1 cellular context compared by ENCODE assay signal in the genomic region with DNA sequence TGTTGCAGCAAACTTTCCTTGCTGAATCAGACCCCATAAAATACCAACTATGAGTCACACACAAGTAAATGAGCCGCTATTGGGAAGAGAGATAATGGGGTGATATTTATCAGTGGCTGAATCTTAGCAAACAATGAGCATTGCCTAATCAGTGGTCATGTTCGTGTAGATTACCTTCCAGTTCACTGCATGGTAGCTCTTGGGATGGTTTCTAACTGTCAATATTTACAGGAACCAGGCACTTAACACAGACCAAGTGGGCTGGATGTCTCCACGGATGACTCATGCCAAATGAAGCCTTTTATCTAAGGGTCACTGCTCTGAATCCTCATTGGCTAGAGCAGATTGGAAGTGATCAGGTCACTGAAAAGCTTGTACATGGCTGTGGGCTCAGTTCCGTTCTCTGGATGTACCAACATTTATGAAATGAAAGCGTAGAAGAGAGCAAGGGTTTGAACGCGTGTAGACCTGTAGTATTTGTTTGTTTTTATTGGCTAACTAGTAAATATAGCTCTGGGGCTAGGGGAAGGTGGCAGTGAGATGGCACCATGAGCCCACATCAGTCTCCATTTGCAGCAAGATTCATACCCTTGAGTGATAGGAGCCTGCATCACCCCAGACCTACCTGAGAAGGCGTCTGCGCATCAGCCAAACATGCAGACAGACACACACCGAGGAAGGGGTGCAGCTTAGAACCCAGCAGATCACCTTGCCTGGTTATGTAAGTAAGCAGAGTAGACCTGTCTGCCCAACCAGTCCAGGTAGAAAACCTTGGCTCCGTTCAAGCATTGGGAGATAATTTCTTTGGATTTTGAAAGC.
A peak's percentile ranks its signal among the peaks of the same experiment; 100 is the strongest.
TF ChIP-seq lines count a peak whose summit lies in the region.

No MANE protein-coding gene starts in this region.

TF ChIP-seq in HepG2, 621 proteins besides CTCF, POLR2A, EP300 and RAD21 (continued from another document and continues in another):
- TF ChIP-seq, protein P1, sequence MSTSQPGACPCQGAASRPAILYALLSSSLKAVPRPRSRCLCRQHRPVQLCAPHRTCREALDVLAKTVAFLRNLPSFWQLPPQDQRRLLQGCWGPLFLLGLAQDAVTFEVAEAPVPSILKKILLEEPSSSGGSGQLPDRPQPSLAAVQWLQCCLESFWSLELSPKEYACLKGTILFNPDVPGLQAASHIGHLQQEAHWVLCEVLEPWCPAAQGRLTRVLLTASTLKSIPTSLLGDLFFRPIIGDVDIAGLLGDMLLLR (CRISPR knock-in tag; IDR thresholded peaks at IDR 0.05): peak; percentile 66; the same call in 1 of the 2 replicates
- TF ChIP-seq SMAD3 (CRISPR knock-in tag; IDR thresholded peaks at IDR 0.05) (peak; percentile 96; the same call in 1 of the 2 replicates), ZNF569 (CRISPR knock-in tag; IDR thresholded peaks at IDR 0.05; ENCODE audit: borderline replicate concordance) (no peak), ZSCAN25 (CRISPR knock-in tag; IDR thresholded peaks at IDR 0.05) (peak; percentile 81), THAP11 (CRISPR knock-in tag; IDR thresholded peaks at IDR 0.05) (peak; percentile 68), CBX5 (CRISPR knock-in tag; IDR thresholded peaks at IDR 0.05; ENCODE audit: borderline replicate concordance) (peak; percentile 86), SYNCRIP (IDR thresholded peaks at IDR 0.05; ENCODE audit: insufficient read depth, low read depth, low read length) (no peak), ZNF496 (CRISPR knock-in tag; IDR thresholded peaks at IDR 0.05; ENCODE audit: insufficient replicate concordance) (no peak), ZNF530 (CRISPR knock-in tag; IDR thresholded peaks at IDR 0.05; ENCODE audit: low read depth) (no peak), SUZ12 (IDR thresholded peaks at IDR 0.05; ENCODE audit: low read depth, low read length) (no peak), ATAD3A (CRISPR knock-in tag; IDR thresholded peaks at IDR 0.05) (no peak), HNRNPK (IDR thresholded peaks at IDR 0.05; ENCODE audit: low read depth, low read length, poor library complexity, severe bottlenecking) (no peak), ZNF83 (CRISPR knock-in tag; IDR thresholded peaks at IDR 0.05; ENCODE audit: borderline replicate concordance) (no peak), ZNF282 (IDR thresholded peaks at IDR 0.05; ENCODE audit: partially characterized antibody) (no peak), AKAP8 (CRISPR knock-in tag; IDR thresholded peaks at IDR 0.05) (peak; percentile 77; the same call in 1 of the 2 replicates), MTA1 (CRISPR knock-in tag; IDR thresholded peaks at IDR 0.05; ENCODE audit: borderline replicate concordance) (no peak; the same call in 1 of the 2 replicates), HHEX (CRISPR knock-in tag; IDR thresholded peaks at IDR 0.05) (peak; percentile 94), MAFK (conservative IDR thresholded peaks at IDR 0.05 in 1 of 2, IDR thresholded peaks at IDR 0.05 in 1 of 2; ENCODE audit: low read length in 2 of 2) (no peak), MIER3 (CRISPR knock-in tag; IDR thresholded peaks at IDR 0.05; ENCODE audit: borderline replicate concordance) (peak; percentile 99), CCDC6 (CRISPR knock-in tag; IDR thresholded peaks at IDR 0.05) (peak; percentile 85; the same call in 1 of the 2 replicates), GZF1 (CRISPR knock-in tag; IDR thresholded peaks at IDR 0.05) (no peak), TARDBP (CRISPR knock-in tag; IDR thresholded peaks at IDR 0.05) (peak; percentile 99), ZNF839 (CRISPR knock-in tag; IDR thresholded peaks at IDR 0.05; ENCODE audit: borderline replicate concordance) (no peak), IRX3 (CRISPR knock-in tag; IDR thresholded peaks at IDR 0.05; ENCODE audit: borderline replicate concordance, low read depth) (no peak), HOXA3 (CRISPR knock-in tag; IDR thresholded peaks at IDR 0.05) (peak; percentile 87), FLYWCH1 (CRISPR knock-in tag; IDR thresholded peaks at IDR 0.05) (no peak), NBN (conservative IDR thresholded peaks at IDR 0.05) (no peak), ARNT (IDR thresholded peaks at IDR 0.05) (no peak), MEIS1 (CRISPR knock-in tag; IDR thresholded peaks at IDR 0.05; ENCODE audit: borderline replicate concordance) (peak; percentile 83; the same call in 1 of the 2 replicates), TBX2 (CRISPR knock-in tag; IDR thresholded peaks at IDR 0.05; ENCODE audit: borderline replicate concordance) (peak; percentile 99), ZNF33B (CRISPR knock-in tag; IDR thresholded peaks at IDR 0.05) (0 out of 2 replicates have a peak, but pooled peaks have one; percentile 78), FOXK2 (IDR thresholded peaks at IDR 0.05) (peak; percentile 79; the same call in 1 of the 2 replicates), CEBPB (IDR thresholded peaks at IDR 0.05; ENCODE audit: borderline replicate concordance, low read depth, low read length) (peak; percentile 98), NFATC3 (CRISPR knock-in tag; IDR thresholded peaks at IDR 0.05) (no peak), ZFP37 (CRISPR knock-in tag; IDR thresholded peaks at IDR 0.05; ENCODE audit: borderline replicate concordance) (no peak), SALL1 (CRISPR knock-in tag; IDR thresholded peaks at IDR 0.05) (peak; percentile 97), HMG20A (CRISPR knock-in tag; IDR thresholded peaks at IDR 0.05; ENCODE audit: borderline replicate concordance) (peak; percentile 96), ZFP36 (IDR thresholded peaks at IDR 0.05; ENCODE audit: borderline replicate concordance, low read depth, low read length, partially characterized antibody) (no peak), ZIK1 (CRISPR knock-in tag; IDR thresholded peaks at IDR 0.05; ENCODE audit: borderline replicate concordance, low read depth) (peak; percentile 23; the same call in 1 of the 2 replicates)
- TF ChIP-seq, protein P2, sequence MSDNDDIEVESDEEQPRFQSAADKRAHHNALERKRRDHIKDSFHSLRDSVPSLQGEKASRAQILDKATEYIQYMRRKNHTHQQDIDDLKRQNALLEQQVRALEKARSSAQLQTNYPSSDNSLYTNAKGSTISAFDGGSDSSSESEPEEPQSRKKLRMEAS (IDR thresholded peaks at IDR 0.05): no peak
- TF ChIP-seq, protein P3, sequence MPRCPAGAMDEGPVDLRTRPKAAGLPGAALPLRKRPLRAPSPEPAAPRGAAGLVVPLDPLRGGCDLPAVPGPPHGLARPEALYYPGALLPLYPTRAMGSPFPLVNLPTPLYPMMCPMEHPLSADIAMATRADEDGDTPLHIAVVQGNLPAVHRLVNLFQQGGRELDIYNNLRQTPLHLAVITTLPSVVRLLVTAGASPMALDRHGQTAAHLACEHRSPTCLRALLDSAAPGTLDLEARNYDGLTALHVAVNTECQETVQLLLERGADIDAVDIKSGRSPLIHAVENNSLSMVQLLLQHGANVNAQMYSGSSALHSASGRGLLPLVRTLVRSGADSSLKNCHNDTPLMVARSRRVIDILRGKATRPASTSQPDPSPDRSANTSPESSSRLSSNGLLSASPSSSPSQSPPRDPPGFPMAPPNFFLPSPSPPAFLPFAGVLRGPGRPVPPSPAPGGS (CRISPR knock-in tag; IDR thresholded peaks at IDR 0.05): 0 out of 2 replicates have a peak, but pooled peaks have one; percentile 82
- TF ChIP-seq, protein P4, sequence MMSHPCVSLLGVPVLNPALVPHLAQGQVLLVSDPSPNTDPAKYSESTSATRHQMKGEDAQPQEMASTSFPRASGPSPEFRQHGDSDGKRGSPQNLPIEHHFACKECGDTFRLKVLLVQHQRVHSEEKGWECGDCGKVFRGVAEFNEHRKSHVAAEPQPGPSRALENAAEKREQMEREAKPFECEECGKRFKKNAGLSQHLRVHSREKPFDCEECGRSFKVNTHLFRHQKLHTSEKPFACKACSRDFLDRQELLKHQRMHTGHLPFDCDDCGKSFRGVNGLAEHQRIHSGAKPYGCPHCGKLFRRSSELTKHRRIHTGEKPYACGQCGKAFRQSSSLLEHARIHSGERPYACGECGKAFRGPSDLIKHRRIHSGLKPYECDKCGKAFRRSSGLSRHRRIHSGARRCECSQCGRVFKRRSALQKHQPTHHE (CRISPR knock-in tag; IDR thresholded peaks at IDR 0.05; ENCODE audit: borderline replicate concordance): peak; percentile 73; the same call in 1 of the 2 replicates
- TF ChIP-seq, protein P5, sequence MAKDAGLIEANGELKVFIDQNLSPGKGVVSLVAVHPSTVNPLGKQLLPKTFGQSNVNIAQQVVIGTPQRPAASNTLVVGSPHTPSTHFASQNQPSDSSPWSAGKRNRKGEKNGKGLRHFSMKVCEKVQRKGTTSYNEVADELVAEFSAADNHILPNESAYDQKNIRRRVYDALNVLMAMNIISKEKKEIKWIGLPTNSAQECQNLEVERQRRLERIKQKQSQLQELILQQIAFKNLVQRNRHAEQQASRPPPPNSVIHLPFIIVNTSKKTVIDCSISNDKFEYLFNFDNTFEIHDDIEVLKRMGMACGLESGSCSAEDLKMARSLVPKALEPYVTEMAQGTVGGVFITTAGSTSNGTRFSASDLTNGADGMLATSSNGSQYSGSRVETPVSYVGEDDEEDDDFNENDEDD (CRISPR knock-in tag; IDR thresholded peaks at IDR 0.05; ENCODE audit: borderline replicate concordance): no peak; the same call in 1 of the 2 replicates
- TF ChIP-seq, protein P6, sequence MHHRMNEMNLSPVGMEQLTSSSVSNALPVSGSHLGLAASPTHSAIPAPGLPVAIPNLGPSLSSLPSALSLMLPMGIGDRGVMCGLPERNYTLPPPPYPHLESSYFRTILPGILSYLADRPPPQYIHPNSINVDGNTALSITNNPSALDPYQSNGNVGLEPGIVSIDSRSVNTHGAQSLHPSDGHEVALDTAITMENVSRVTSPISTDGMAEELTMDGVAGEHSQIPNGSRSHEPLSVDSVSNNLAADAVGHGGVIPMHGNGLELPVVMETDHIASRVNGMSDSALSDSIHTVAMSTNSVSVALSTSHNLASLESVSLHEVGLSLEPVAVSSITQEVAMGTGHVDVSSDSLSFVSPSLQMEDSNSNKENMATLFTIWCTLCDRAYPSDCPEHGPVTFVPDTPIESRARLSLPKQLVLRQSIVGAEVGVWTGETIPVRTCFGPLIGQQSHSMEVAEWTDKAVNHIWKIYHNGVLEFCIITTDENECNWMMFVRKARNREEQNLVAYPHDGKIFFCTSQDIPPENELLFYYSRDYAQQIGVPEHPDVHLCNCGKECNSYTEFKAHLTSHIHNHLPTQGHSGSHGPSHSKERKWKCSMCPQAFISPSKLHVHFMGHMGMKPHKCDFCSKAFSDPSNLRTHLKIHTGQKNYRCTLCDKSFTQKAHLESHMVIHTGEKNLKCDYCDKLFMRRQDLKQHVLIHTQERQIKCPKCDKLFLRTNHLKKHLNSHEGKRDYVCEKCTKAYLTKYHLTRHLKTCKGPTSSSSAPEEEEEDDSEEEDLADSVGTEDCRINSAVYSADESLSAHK (CRISPR knock-in tag; IDR thresholded peaks at IDR 0.05; ENCODE audit: borderline replicate concordance): no peak
- TF ChIP-seq, protein P7, sequence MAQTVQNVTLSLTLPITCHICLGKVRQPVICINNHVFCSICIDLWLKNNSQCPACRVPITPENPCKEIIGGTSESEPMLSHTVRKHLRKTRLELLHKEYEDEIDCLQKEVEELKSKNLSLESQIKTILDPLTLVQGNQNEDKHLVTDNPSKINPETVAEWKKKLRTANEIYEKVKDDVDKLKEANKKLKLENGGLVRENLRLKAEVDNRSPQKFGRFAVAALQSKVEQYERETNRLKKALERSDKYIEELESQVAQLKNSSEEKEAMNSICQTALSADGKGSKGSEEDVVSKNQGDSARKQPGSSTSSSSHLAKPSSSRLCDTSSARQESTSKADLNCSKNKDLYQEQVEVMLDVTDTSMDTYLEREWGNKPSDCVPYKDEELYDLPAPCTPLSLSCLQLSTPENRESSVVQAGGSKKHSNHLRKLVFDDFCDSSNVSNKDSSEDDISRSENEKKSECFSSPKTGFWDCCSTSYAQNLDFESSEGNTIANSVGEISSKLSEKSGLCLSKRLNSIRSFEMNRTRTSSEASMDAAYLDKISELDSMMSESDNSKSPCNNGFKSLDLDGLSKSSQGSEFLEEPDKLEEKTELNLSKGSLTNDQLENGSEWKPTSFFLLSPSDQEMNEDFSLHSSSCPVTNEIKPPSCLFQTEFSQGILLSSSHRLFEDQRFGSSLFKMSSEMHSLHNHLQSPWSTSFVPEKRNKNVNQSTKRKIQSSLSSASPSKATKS (CRISPR knock-in tag; IDR thresholded peaks at IDR 0.05): peak; percentile 99
- TF ChIP-seq, protein P8, sequence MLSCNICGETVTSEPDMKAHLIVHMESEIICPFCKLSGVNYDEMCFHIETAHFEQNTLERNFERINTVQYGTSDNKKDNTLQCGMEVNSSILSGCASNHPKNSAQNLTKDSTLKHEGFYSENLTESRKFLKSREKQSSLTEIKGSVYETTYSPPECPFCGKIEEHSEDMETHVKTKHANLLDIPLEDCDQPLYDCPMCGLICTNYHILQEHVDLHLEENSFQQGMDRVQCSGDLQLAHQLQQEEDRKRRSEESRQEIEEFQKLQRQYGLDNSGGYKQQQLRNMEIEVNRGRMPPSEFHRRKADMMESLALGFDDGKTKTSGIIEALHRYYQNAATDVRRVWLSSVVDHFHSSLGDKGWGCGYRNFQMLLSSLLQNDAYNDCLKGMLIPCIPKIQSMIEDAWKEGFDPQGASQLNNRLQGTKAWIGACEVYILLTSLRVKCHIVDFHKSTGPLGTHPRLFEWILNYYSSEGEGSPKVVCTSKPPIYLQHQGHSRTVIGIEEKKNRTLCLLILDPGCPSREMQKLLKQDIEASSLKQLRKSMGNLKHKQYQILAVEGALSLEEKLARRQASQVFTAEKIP (CRISPR knock-in tag; IDR thresholded peaks at IDR 0.05; ENCODE audit: borderline replicate concordance): no peak
- TF ChIP-seq, protein P9, sequence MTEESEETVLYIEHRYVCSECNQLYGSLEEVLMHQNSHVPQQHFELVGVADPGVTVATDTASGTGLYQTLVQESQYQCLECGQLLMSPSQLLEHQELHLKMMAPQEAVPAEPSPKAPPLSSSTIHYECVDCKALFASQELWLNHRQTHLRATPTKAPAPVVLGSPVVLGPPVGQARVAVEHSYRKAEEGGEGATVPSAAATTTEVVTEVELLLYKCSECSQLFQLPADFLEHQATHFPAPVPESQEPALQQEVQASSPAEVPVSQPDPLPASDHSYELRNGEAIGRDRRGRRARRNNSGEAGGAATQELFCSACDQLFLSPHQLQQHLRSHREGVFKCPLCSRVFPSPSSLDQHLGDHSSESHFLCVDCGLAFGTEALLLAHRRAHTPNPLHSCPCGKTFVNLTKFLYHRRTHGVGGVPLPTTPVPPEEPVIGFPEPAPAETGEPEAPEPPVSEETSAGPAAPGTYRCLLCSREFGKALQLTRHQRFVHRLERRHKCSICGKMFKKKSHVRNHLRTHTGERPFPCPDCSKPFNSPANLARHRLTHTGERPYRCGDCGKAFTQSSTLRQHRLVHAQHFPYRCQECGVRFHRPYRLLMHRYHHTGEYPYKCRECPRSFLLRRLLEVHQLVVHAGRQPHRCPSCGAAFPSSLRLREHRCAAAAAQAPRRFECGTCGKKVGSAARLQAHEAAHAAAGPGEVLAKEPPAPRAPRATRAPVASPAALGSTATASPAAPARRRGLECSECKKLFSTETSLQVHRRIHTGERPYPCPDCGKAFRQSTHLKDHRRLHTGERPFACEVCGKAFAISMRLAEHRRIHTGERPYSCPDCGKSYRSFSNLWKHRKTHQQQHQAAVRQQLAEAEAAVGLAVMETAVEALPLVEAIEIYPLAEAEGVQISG (CRISPR knock-in tag; IDR thresholded peaks at IDR 0.05): peak; percentile 82
- TF ChIP-seq, protein P10, sequence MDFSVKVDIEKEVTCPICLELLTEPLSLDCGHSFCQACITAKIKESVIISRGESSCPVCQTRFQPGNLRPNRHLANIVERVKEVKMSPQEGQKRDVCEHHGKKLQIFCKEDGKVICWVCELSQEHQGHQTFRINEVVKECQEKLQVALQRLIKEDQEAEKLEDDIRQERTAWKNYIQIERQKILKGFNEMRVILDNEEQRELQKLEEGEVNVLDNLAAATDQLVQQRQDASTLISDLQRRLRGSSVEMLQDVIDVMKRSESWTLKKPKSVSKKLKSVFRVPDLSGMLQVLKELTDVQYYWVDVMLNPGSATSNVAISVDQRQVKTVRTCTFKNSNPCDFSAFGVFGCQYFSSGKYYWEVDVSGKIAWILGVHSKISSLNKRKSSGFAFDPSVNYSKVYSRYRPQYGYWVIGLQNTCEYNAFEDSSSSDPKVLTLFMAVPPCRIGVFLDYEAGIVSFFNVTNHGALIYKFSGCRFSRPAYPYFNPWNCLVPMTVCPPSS (IDR thresholded peaks at IDR 0.05): no peak
